Comparison of ENCODE assay signal across 25 cellular contexts in genomic region chr19:30000862-30001261, GRCh38.
"Had no signal": no experiment of that assay in that cellular context is flagged by ENCODE, and none has a peak within 500 bp of the region (broad histone marks: within the 10 kb centered on the region; RNA-seq: fewer than 3 reads in every experiment).

No MANE protein-coding gene starts in this region.

- H3K4me1 ChIP-seq: breast epithelium, SJSA1 had no signal

- H3K4me3 Mint-ChIP-seq: activated B cell treated with CpG ODN at 0.5 μM for 24 hours; activated CD4-positive, alpha-beta memory T cell treated with anti-CD3 and anti-CD28 coated beads, Interleukin-2, amount 10 ng/mL, durations not matched to agents 7 days and 5 days; activated naive CD8-positive, alpha-beta T cell treated with anti-CD3 and anti-CD28 coated beads, Interleukin-2, amount 10 ng/mL, durations not matched to agents 7 days and 5 days; T-helper 17 cell had no signal

- H3K4me3 ChIP-seq: adrenal gland, breast epithelium, SJSA1 had no signal

- ATAC-seq: PC-3, T-helper 17 cell had no signal

- H3K27me3 Mint-ChIP-seq: activated B cell treated with CpG ODN at 0.5 μM for 24 hours; activated CD4-positive, alpha-beta memory T cell treated with anti-CD3 and anti-CD28 coated beads, Interleukin-2, amount 10 ng/mL, durations not matched to agents 7 days and 5 days; activated naive CD8-positive, alpha-beta T cell treated with anti-CD3 and anti-CD28 coated beads, Interleukin-2, amount 10 ng/mL, durations not matched to agents 7 days and 5 days; T-helper 17 cell had no signal

- H3K27me3 ChIP-seq: adrenal gland, breast epithelium, SJSA1 had no signal

- DNase-seq: activated B cell treated with CpG ODN at 0.5 μM for 24 hours; activated CD4-positive, alpha-beta memory T cell treated with anti-CD3 and anti-CD28 coated beads, Interleukin-2, amount 10 ng/mL, durations not matched to agents 7 days and 5 days; activated CD4-positive, alpha-beta T cell treated with anti-CD3 and anti-CD28 coated beads for 1 hour; activated CD4-positive, alpha-beta T cell treated with anti-CD3 and anti-CD28 coated beads, Interleukin-2, amount 50 U/mL, for 1 hour; activated naive CD4-positive, alpha-beta T cell treated with anti-CD3 and anti-CD28 coated beads, Interleukin-2, amount 50 U/mL, for 16 hours; activated naive CD8-positive, alpha-beta T cell treated with anti-CD3 and anti-CD28 coated beads, Interleukin-2, amount 10 ng/mL, durations not matched to agents 7 days and 5 days; activated T-cell treated with anti-CD3 and anti-CD28 coated beads for 4 hours; adrenal gland; anterior cingulate cortex; caudate nucleus; KG1; NCI-H1048; NCI-H146; NCI-H187 treated with DMSO at 0.1 percent for 48 hours; NCI-H2081 treated with DMSO at 0.1 percent for 48 hours; NCI-H446; NCI-H524; PC-3; SHP77; T-helper 17 cell; T-helper 9 cell had no signal

- H3K27ac Mint-ChIP-seq: activated B cell treated with CpG ODN at 0.5 μM for 24 hours; activated CD4-positive, alpha-beta memory T cell treated with anti-CD3 and anti-CD28 coated beads, Interleukin-2, amount 10 ng/mL, durations not matched to agents 7 days and 5 days; activated naive CD8-positive, alpha-beta T cell treated with anti-CD3 and anti-CD28 coated beads, Interleukin-2, amount 10 ng/mL, durations not matched to agents 7 days and 5 days; T-helper 17 cell had no signal

- FAIRE-seq: RCC 7860, TTC549 had no signal

- H3K9me3 ChIP-seq: adrenal gland, SJSA1 had no signal

- H3K27ac ChIP-seq: adrenal gland, breast epithelium, SJSA1 had no signal

- H3K36me3 ChIP-seq: adrenal gland, breast epithelium had no signal
